ENCODE assay signal across 24 cellular contexts in genomic region chrX:120653000-120653399, GRCh38. TPM values are rescaled to one million over a fixed set of nuclear protein-coding genes. Genes with fewer than 3 reads are reported as not detected.
DNase-seq lines count a peak whose midpoint lies in the region; ATAC-seq and TF ChIP-seq lines count a peak whose summit lies in the region.
"Had no signal": no experiment of that assay in that cellular context is flagged by ENCODE, and none has a peak within 500 bp of the region (broad histone marks: within the 10 kb centered on the region; RNA-seq: fewer than 3 reads in every experiment).

No MANE protein-coding gene starts in this region.

- intact Hi-C loops in activated naive CD4-positive, alpha-beta T cell treated with anti-CD3 and anti-CD28 coated beads for 36 hours (cut with micrococcal nuclease) = no loop called here
- intact Hi-C loops in left lung (cut with DNase I) = no loop called here

- no peaks in the 10 kb centered on the region for H3K9me3 ChIP-seq in left lung
- H3K9me3 ChIP-seq: esophagus muscularis mucosa, testis had no signal

- no peaks in the 10 kb centered on the region for H3K27me3 ChIP-seq in left lung
- H3K27me3 ChIP-seq: esophagus muscularis mucosa, testis had no signal

- H3K9me3 Mint-ChIP-seq in activated naive CD4-positive, alpha-beta T cell treated with anti-CD3 and anti-CD28 coated beads, Interleukin-2, amount 50 U/mL, for 24 hours = no peaks in the 10 kb centered on the region
- H3K9me3 Mint-ChIP-seq in activated naive CD4-positive, alpha-beta T cell treated with anti-CD3 and anti-CD28 coated beads for 36 hours = peaks cover 6% of the 10 kb centered on the region
- H3K9me3 Mint-ChIP-seq in naive B cell = peaks cover 0 to 8% (median 4%) of the 10 kb centered on the region in 7 donors
- no peaks in the 10 kb centered on the region for H3K9me3 Mint-ChIP-seq in activated T-helper 17 cell treated with anti-CD3 and anti-CD28 coated beads, Interleukin-2, amount 50 U/mL, for 72 hours
- H3K9me3 Mint-ChIP-seq: natural killer cell had no signal

- ATAC-seq in naive B cell (ENCODE audit: low read depth in 2 of 2) (peak; percentile 27 to 40), left lung (no peak), GM18868 (IDR thresholded peaks at IDR 0.05; ENCODE audit: unreplicated experiment) (no peak)
- ATAC-seq in activated T-helper 17 cell treated with anti-CD3 and anti-CD28 coated beads, Interleukin-2, amount 50 U/mL, for 72 hours (replicated peaks) = no peak
- ATAC-seq: activated CD4-positive, CD25-positive, alpha-beta regulatory T cell treated with anti-CD3 and anti-CD28 coated beads, Interleukin-2, amount 50 U/mL, for 24 hours; activated CD8-positive, alpha-beta memory T cell treated with anti-CD3 and anti-CD28 coated beads, Interleukin-2, amount 10 ng/mL, durations not matched to agents 7 days and 5 days; natural killer cell had no signal

- TF ChIP-seq CTCF in left lung (IDR thresholded peaks at IDR 0.05) = no peak

- no peaks in the 10 kb centered on the region for H3K36me3 Mint-ChIP-seq in activated naive CD4-positive, alpha-beta T cell treated with anti-CD3 and anti-CD28 coated beads, Interleukin-2, amount 50 U/mL, for 24 hours
- H3K36me3 Mint-ChIP-seq in activated naive CD4-positive, alpha-beta T cell treated with anti-CD3 and anti-CD28 coated beads for 36 hours (ENCODE audit: low read depth) = no peaks in the 10 kb centered on the region
- H3K36me3 Mint-ChIP-seq in naive B cell = no peaks in the 10 kb centered on the region
- H3K36me3 Mint-ChIP-seq in activated T-helper 17 cell treated with anti-CD3 and anti-CD28 coated beads, Interleukin-2, amount 50 U/mL, for 72 hours (ENCODE audit: low read depth) = no peaks in the 10 kb centered on the region
- H3K36me3 Mint-ChIP-seq: activated CD8-positive, alpha-beta memory T cell treated with anti-CD3 and anti-CD28 coated beads, Interleukin-2, amount 10 ng/mL, durations not matched to agents 7 days and 5 days; natural killer cell had no signal

- no peaks in the 10 kb centered on the region for H3K36me3 ChIP-seq in left lung
- H3K36me3 ChIP-seq: esophagus muscularis mucosa had no signal

- CTCF ChIA-PET in activated naive CD4-positive, alpha-beta T cell treated with anti-CD3 and anti-CD28 coated beads for 36 hours (lab: Charles Lee) = interaction anchor here (0.6 kb wide), 1 partner anchor 921 kb away, joined by 3 read pairs; no protein-coding TSS in a partner anchor

- H3K4me3 Mint-ChIP-seq in activated naive CD4-positive, alpha-beta T cell treated with anti-CD3 and anti-CD28 coated beads, Interleukin-2, amount 50 U/mL, for 24 hours = no peak overlapping the region
- H3K4me3 Mint-ChIP-seq in activated naive CD4-positive, alpha-beta T cell treated with anti-CD3 and anti-CD28 coated beads for 36 hours = no peak overlapping the region
- H3K4me3 Mint-ChIP-seq in naive B cell = no peak overlapping the region
- H3K4me3 Mint-ChIP-seq in activated T-helper 17 cell treated with anti-CD3 and anti-CD28 coated beads, Interleukin-2, amount 50 U/mL, for 72 hours = no peak overlapping the region
- H3K4me3 Mint-ChIP-seq: activated CD8-positive, alpha-beta memory T cell treated with anti-CD3 and anti-CD28 coated beads, Interleukin-2, amount 10 ng/mL, durations not matched to agents 7 days and 5 days; natural killer cell had no signal

- H3K27ac ChIP-seq in left lung = no peak overlapping the region
- H3K27ac ChIP-seq: esophagus muscularis mucosa, HL-60, skin epidermis, testis had no signal

- DNase-seq in activated naive CD4-positive, alpha-beta T cell treated with anti-CD3 and anti-CD28 coated beads for 36 hours = no peak
- DNase-seq in NAMALWA (ENCODE audit: low spot score) (peak; percentile 28), OCI-M1 (lab: John Stamatoyannopoulos, UW) (peak; percentile 3), naive B cell (no peak), left lung (no peak)
- DNase-seq: activated CD8-positive, alpha-beta memory T cell treated with anti-CD3 and anti-CD28 coated beads, Interleukin-2, amount 10 ng/mL, durations not matched to agents 7 days and 5 days; activated gamma-delta T cell; amygdala; central memory CD4-positive, alpha-beta T cell; GF-D8; glutamatergic neuron; natural killer cell; NCI-H1105; posterior cingulate gyrus; SHP77; testis had no signal

- no peak overlapping the region for H3K4me3 ChIP-seq in left lung
- H3K4me3 ChIP-seq: esophagus muscularis mucosa, lung, skin epidermis, testis had no signal

- no peaks in the 10 kb centered on the region for H3K27me3 Mint-ChIP-seq in activated naive CD4-positive, alpha-beta T cell treated with anti-CD3 and anti-CD28 coated beads, Interleukin-2, amount 50 U/mL, for 24 hours
- no peaks in the 10 kb centered on the region for H3K27me3 Mint-ChIP-seq in activated naive CD4-positive, alpha-beta T cell treated with anti-CD3 and anti-CD28 coated beads for 36 hours (ENCODE audit: low read depth)
- H3K27me3 Mint-ChIP-seq in naive B cell = no peaks in the 10 kb centered on the region
- H3K27me3 Mint-ChIP-seq in activated T-helper 17 cell treated with anti-CD3 and anti-CD28 coated beads, Interleukin-2, amount 50 U/mL, for 72 hours = no peaks in the 10 kb centered on the region
- H3K27me3 Mint-ChIP-seq: activated CD8-positive, alpha-beta memory T cell treated with anti-CD3 and anti-CD28 coated beads, Interleukin-2, amount 10 ng/mL, durations not matched to agents 7 days and 5 days had no signal

- peaks cover 7% of the 10 kb centered on the region for H3K4me1 Mint-ChIP-seq in activated naive CD4-positive, alpha-beta T cell treated with anti-CD3 and anti-CD28 coated beads, Interleukin-2, amount 50 U/mL, for 24 hours
- peaks cover 12% of the 10 kb centered on the region for H3K4me1 Mint-ChIP-seq in activated naive CD4-positive, alpha-beta T cell treated with anti-CD3 and anti-CD28 coated beads for 36 hours (ENCODE audit: low read depth)
- peaks cover 6 to 26% (median 6%) of the 10 kb centered on the region in 3 donors for H3K4me1 Mint-ChIP-seq in naive B cell
- no peaks in the 10 kb centered on the region for H3K4me1 Mint-ChIP-seq in activated T-helper 17 cell treated with anti-CD3 and anti-CD28 coated beads, Interleukin-2, amount 50 U/mL, for 72 hours
- H3K4me1 Mint-ChIP-seq: activated CD8-positive, alpha-beta memory T cell treated with anti-CD3 and anti-CD28 coated beads, Interleukin-2, amount 10 ng/mL, durations not matched to agents 7 days and 5 days; natural killer cell had no signal

- H3K27ac Mint-ChIP-seq in activated naive CD4-positive, alpha-beta T cell treated with anti-CD3 and anti-CD28 coated beads, Interleukin-2, amount 50 U/mL, for 24 hours = peak overlapping the region; percentile 13
- no peak overlapping the region for H3K27ac Mint-ChIP-seq in activated naive CD4-positive, alpha-beta T cell treated with anti-CD3 and anti-CD28 coated beads for 36 hours
- H3K27ac Mint-ChIP-seq in naive B cell = peak overlapping the region in 1 of 6 donors; percentile 30
- no peak overlapping the region for H3K27ac Mint-ChIP-seq in activated T-helper 17 cell treated with anti-CD3 and anti-CD28 coated beads, Interleukin-2, amount 50 U/mL, for 72 hours
- H3K27ac Mint-ChIP-seq: activated CD8-positive, alpha-beta memory T cell treated with anti-CD3 and anti-CD28 coated beads, Interleukin-2, amount 10 ng/mL, durations not matched to agents 7 days and 5 days; natural killer cell had no signal

- no peaks in the 10 kb centered on the region for H3K4me1 ChIP-seq in left lung
- H3K4me1 ChIP-seq: esophagus muscularis mucosa, testis had no signal

RNA-seq across cellular contexts. Expression of gene C1GALT1C1, which starts 23.1 kb away (rescaled TPM):
- 10 to 100 TPM; 11.7 TPM for total RNA-seq in activated naive CD4-positive, alpha-beta T cell treated with anti-CD3 and anti-CD28 coated beads for 36 hours
- polyA plus RNA-seq in naive B cell (ENCODE audit: low read depth in 6 of 6) = 10 to 100 TPM in 4 of 6 donors, 1 to 10 TPM in 2; 8.6 to 35.9 (median 12.8) TPM
- 10 to 100 TPM; 35.1 to 44.6 TPM for total RNA-seq in activated T-helper 17 cell treated with anti-CD3 and anti-CD28 coated beads, Interleukin-2, amount 50 U/mL, for 72 hours
- total RNA-seq in left lung = 10 to 100 TPM; 26.2 to 28.3 TPM

RNA-seq across cellular contexts. Expression of gene MCTS1, which starts 49.1 kb away (rescaled TPM):
- 10 to 100 TPM; 58.6 to 63.4 TPM for total RNA-seq in activated naive CD4-positive, alpha-beta T cell treated with anti-CD3 and anti-CD28 coated beads for 36 hours
- polyA plus RNA-seq in naive B cell (ENCODE audit: low read depth in 6 of 6) = 100 to 1,000 TPM in 2 of 6 donors, 10 to 100 TPM in 4; 73.7 to 106 (median 89.8) TPM
- total RNA-seq in activated T-helper 17 cell treated with anti-CD3 and anti-CD28 coated beads, Interleukin-2, amount 50 U/mL, for 72 hours = 10 to 100 TPM; 39.0 to 48.6 TPM
- total RNA-seq in left lung = 10 to 100 TPM; 37.3 to 37.5 TPM

Comparison
In these comparisons a context has a peak if more than half of its experiments do, and no peak if none do; other contexts are left out.
1. DNase-seq: peak in NAMALWA (single experiment) and OCI-M1 (single experiment); none in activated naive CD4-positive, alpha-beta T cell treated with anti-CD3 and anti-CD28 coated beads for 36 hours (single experiment), naive B cell (single experiment) and left lung (0 of 2).
2. ATAC-seq: peak in naive B cell (2 of 2); none in activated T-helper 17 cell treated with anti-CD3 and anti-CD28 coated beads, Interleukin-2, amount 50 U/mL, for 72 hours (single experiment), left lung (single experiment) and GM18868 (single experiment).